8 cellular contexts compared by ENCODE assay signal in genomic region chr21:13986996-13987958, GRCh38.
A peak's percentile ranks its signal among the peaks of the same experiment; 100 is the strongest.
DNase-seq lines count a peak whose midpoint lies in the region; ATAC-seq, FAIRE-seq and TF ChIP-seq lines count a peak whose summit lies in the region.
"Not testable (repeated sequence)": the region's sequence is repeated elsewhere in the genome, so short reads cannot be mapped to it uniquely, and the experiment has no call there.

No MANE protein-coding gene starts in this region.

- FAIRE-seq in GM12878 (lab: Jason Lieb, UNC), result not testable (repeated sequence)

- TF ChIP-seq CTCF in RWPE2 (IDR thresholded peaks at IDR 0.05; ENCODE audit: poor library complexity, severe bottlenecking); GM12878 (IDR thresholded peaks at IDR 0.05 in 2 of 3, conservative IDR thresholded peaks at IDR 0.05 in 1 of 3; ENCODE audit: control insufficient read depth in 2 of 3, extremely low read depth in 1 of 3, insufficient read depth in 1 of 3, low read depth in 3 of 3, low read length in 3 of 3); lower lobe of right lung (IDR thresholded peaks at IDR 0.05); progenitor cell of endocrine pancreas (IDR thresholded peaks at IDR 0.05; ENCODE audit: unreplicated experiment); transverse colon (IDR thresholded peaks at IDR 0.05): not testable (repeated sequence)

- not testable (repeated sequence) for BruUV-seq in GM12878 (replicated peaks; lab: Mats Ljungman, UMichigan)

- peak overlapping the region; percentile 49 for H3K27ac Mint-ChIP-seq in progenitor cell of endocrine pancreas

- H3K36me3 ChIP-seq in RWPE2 (ENCODE audit: low read depth); GM12878 (ENCODE audit: control insufficient read depth in 2 of 2, insufficient read depth in 2 of 2, low read length in 1 of 2); esophagus (ENCODE audit: control insufficient read depth in 2 of 2, insufficient read depth in 2 of 2, low read length in 1 of 2); lower lobe of right lung; transverse colon: not testable (repeated sequence)

- H3K79me2 ChIP-seq in GM12878 (ENCODE audit: control insufficient read depth, insufficient read depth, low read length), result not testable (repeated sequence)

- not testable (repeated sequence) for TF ChIP-seq POLR2A in GM12878 (IDR thresholded peaks at IDR 0.05; ENCODE audit: low read depth, low read length); transverse colon (IDR thresholded peaks at IDR 0.05)

- not testable (repeated sequence) for H2AFZ ChIP-seq in GM12878 (ENCODE audit: control insufficient read depth, low read depth, low read length)

- ATAC-seq in RWPE2 (ENCODE audit: low read depth) (peak; percentile 73), GM12878 (peak; percentile 18; the same call in 2 of the 3 replicates), right cardiac atrium (peak; percentile 51 to 55), lower lobe of right lung (peak; percentile 41 to 56)

- RAD21 ChIA-PET in GM12878 (lab: Charles Lee; ENCODE audit: unreplicated experiment), result not testable (repeated sequence)

- not testable (repeated sequence) for H3K4me3 ChIP-seq in RWPE2 (ENCODE audit: severe bottlenecking); GM12878; esophagus (ENCODE audit: low read depth in 1 of 2, low read length in 2 of 2); right cardiac atrium (ENCODE audit: low read length); lower lobe of right lung; transverse colon

- peaks cover 13% of the 10 kb centered on the region for H3K9me3 Mint-ChIP-seq in progenitor cell of endocrine pancreas (ENCODE audit: low read depth)

- SMC1A ChIA-PET in GM12878 (lab: Charles Lee; ENCODE audit: uncharacterized antibody, unreplicated experiment), result not testable (repeated sequence)

- H4K20me1 ChIP-seq in GM12878 (ENCODE audit: control insufficient read depth, insufficient read depth), result not testable (repeated sequence)

- TF ChIP-seq RAD21 in GM12878 (IDR thresholded peaks at IDR 0.05; ENCODE audit: insufficient read depth, low read depth, low read length), result not testable (repeated sequence)

- not testable (repeated sequence) for H3K4me2 ChIP-seq in GM12878 (ENCODE audit: control insufficient read depth, insufficient read depth)

- POLR2A ChIA-PET in GM12878 (lab: Charles Lee), result not testable (repeated sequence)

- not testable (repeated sequence) for H3K9ac ChIP-seq in GM12878 (ENCODE audit: control insufficient read depth, insufficient read depth, low read length)

- in situ Hi-C loops in GM12878 (cut with MboI); transverse colon (cut with MboI; ENCODE audit: low pct_ligation_motif_present in 1 of 4, low pct_unique_long_range_greater_than_20kb in 1 of 4, low sequenced_read_pairs in 3 of 4): not testable (repeated sequence)

- CTCF ChIA-PET in GM12878 (lab: Yijun Ruan, JAX), result not testable (repeated sequence)

- not testable (repeated sequence) for H3K4me1 ChIP-seq in RWPE2 (ENCODE audit: insufficient read depth, poor library complexity, severe bottlenecking); GM12878 (ENCODE audit: control insufficient read depth, insufficient read depth, low read length); esophagus (ENCODE audit: control insufficient read depth in 2 of 2, insufficient read depth in 2 of 2, low read length in 1 of 2); right cardiac atrium (ENCODE audit: control insufficient read depth, insufficient read depth, low read length); lower lobe of right lung; transverse colon

- not testable (repeated sequence) for H3K36me3 Mint-ChIP-seq in progenitor cell of endocrine pancreas (ENCODE audit: insufficient read depth)

- H3K27me3 Mint-ChIP-seq in progenitor cell of endocrine pancreas, result not testable (repeated sequence)

- not testable (repeated sequence) for TF ChIP-seq EP300 in GM12878 (IDR thresholded peaks at IDR 0.05; ENCODE audit: borderline replicate concordance in 1 of 2, control insufficient read depth in 1 of 2, low read depth in 2 of 2, low read length in 2 of 2); transverse colon (IDR thresholded peaks at IDR 0.05; ENCODE audit: low read depth)

- DNase-seq in D341Med (ENCODE audit: low spot score), result peak; percentile 1
- peak; percentile 32 for DNase-seq in RWPE2 (ENCODE audit: low spot score)
- not testable (repeated sequence) for DNase-seq in GM12878 (ENCODE audit: low read depth, low spot score); lower lobe of right lung; progenitor cell of endocrine pancreas (ENCODE audit: low spot score, unreplicated experiment)
- DNase-seq in right cardiac atrium, result peak in 1 of 3 donors; percentile 42
- peak; percentile 71 for DNase-seq in transverse colon

- H3K9me3 ChIP-seq in RWPE2 (ENCODE audit: severe bottlenecking); GM12878 (replicated peaks; ENCODE audit: control insufficient read depth, insufficient read depth, low read length); esophagus (ENCODE audit: control insufficient read depth in 2 of 2, insufficient read depth in 1 of 2, low read depth in 1 of 2, low read length in 1 of 2); right cardiac atrium (ENCODE audit: control insufficient read depth, low read length); lower lobe of right lung; transverse colon: not testable (repeated sequence)

- H3K27ac ChIP-seq in RWPE2 (ENCODE audit: poor library complexity, severe bottlenecking); GM12878 (ENCODE audit: control insufficient read depth, insufficient read depth); right cardiac atrium (ENCODE audit: low read length); lower lobe of right lung; transverse colon: not testable (repeated sequence)
- peak overlapping the region; percentile 80 to 90 for H3K27ac ChIP-seq in esophagus (ENCODE audit: low read depth in 2 of 2, low read length in 1 of 2)

- WGBS in GM12878 (ENCODE audit: insufficient coverage, insufficient replicate concordance, low lambda C conversion rate, missing lambda C conversion rate), result 7% methylated on average over 7 of the region's 9 CpGs
- WGBS in esophagus, 2 donors, result 57 to 63% methylated on average over 8 of the region's 9 CpGs
- 76% methylated on average over 8 of the region's 9 CpGs for WGBS in right cardiac atrium
- 0 to 71% methylated on average over 1 to 7 of the region's 9 CpGs for WGBS in transverse colon (ENCODE audit: low coverage in 1 of 2), 2 donors

- H3K4me3 Mint-ChIP-seq in progenitor cell of endocrine pancreas (ENCODE audit: low read depth), result not testable (repeated sequence)

- not testable (repeated sequence) for H3K27me3 ChIP-seq in RWPE2 (ENCODE audit: insufficient read depth, poor library complexity, severe bottlenecking); GM12878 (replicated peaks in 1 of 2; ENCODE audit: control insufficient read depth in 2 of 2, insufficient read depth in 2 of 2, low read length in 1 of 2); esophagus (ENCODE audit: control insufficient read depth in 1 of 2, insufficient read depth in 2 of 2, low read length in 2 of 2); right cardiac atrium (ENCODE audit: control insufficient read depth, insufficient read depth); lower lobe of right lung (ENCODE audit: low read depth); transverse colon

- H3K4me1 Mint-ChIP-seq in progenitor cell of endocrine pancreas (ENCODE audit: low read depth), result not testable (repeated sequence)

- intact Hi-C loops in GM12878 (cut with micrococcal nuclease; ENCODE audit: unreplicated experiment); right cardiac atrium (cut with DNase I); lower lobe of right lung (cut with DNase I); transverse colon (cut with DNase I; ENCODE audit: low total_unique reads): not testable (repeated sequence)

Comparison
In these comparisons a context has a peak if more than half of its experiments do, and no peak if none do; other contexts are left out.
1. ATAC-seq: peak in every context shown above with its lines; median percentile 73 in RWPE2; 53 in right cardiac atrium; 48 in lower lobe of right lung; 18 in GM12878.